ENCODE assay signal across 10 cellular contexts in genomic region chr10:71694567-71694968, GRCh38. TPM values are rescaled to one million over a fixed set of nuclear protein-coding genes. Genes with fewer than 3 reads are reported as not detected.
DNase-seq lines count a peak whose midpoint lies in the region; ATAC-seq and TF ChIP-seq lines count a peak whose summit lies in the region.
"Had no signal": no experiment of that assay in that cellular context is flagged by ENCODE, and none has a peak within 500 bp of the region (broad histone marks: within the 10 kb centered on the region; RNA-seq: fewer than 3 reads in every experiment).

No MANE protein-coding gene starts in this region.

- peaks cover 8% of the 10 kb centered on the region for H3K4me1 ChIP-seq in vagina

- H3K4me3 Mint-ChIP-seq in stimulated activated naive B cell treated with anti-CD40 and anti-IgM and Interleukin-4, amounts not matched to agents 10 μg/mL and 1 μg/mL and 100 μg/mL, for 72 hours, result peak overlapping the region in 1 of 2 donors; percentile 11
- H3K4me3 Mint-ChIP-seq in type B pancreatic cell, result no peak overlapping the region

- no peaks in the 10 kb centered on the region for H3K36me3 ChIP-seq in vagina

- no peak overlapping the region for H3K27ac Mint-ChIP-seq in stimulated activated naive B cell treated with anti-CD40 and anti-IgM and Interleukin-4, amounts not matched to agents 10 μg/mL and 1 μg/mL and 100 μg/mL, for 72 hours
- H3K27ac Mint-ChIP-seq in type B pancreatic cell, result no peak overlapping the region

- intact Hi-C loops in vagina (cut with DNase I), result loop anchor here (10.0 kb wide), 1 partner anchor 300 kb away; the partner anchor contains the start of gene CDH23

- no peaks in the 10 kb centered on the region for H3K27me3 ChIP-seq in vagina

- DNase-seq in NB4 (ENCODE audit: low read depth), result peak; percentile 97
- peak in 4 of 61 donors; percentile 14 to 30 (median 23) for DNase-seq in caudate nucleus (lab: John Stamatoyannopoulos, UW)
- peak; percentile 85 for DNase-seq in stimulated activated naive B cell treated with anti-CD40 and anti-IgM and Interleukin-4, amounts not matched to agents 10 μg/mL and 1 μg/mL and 100 μg/mL, for 72 hours
- no peak for DNase-seq in epidermal melanocyte (ENCODE audit: insufficient read length, low spot score)
- DNase-seq in type B pancreatic cell (ENCODE audit: extremely low spot score, unreplicated experiment), result no peak
- no peak for DNase-seq in vagina (ENCODE audit: extremely low spot score in 2 of 2)
- DNase-seq: IMR-90 had no signal

- peaks cover 32 to 53% of the 10 kb centered on the region in 2 donors for H3K4me1 Mint-ChIP-seq in stimulated activated naive B cell treated with anti-CD40 and anti-IgM and Interleukin-4, amounts not matched to agents 10 μg/mL and 1 μg/mL and 100 μg/mL, for 72 hours
- H3K4me1 Mint-ChIP-seq in type B pancreatic cell (ENCODE audit: unreplicated experiment), result peaks cover 6% of the 10 kb centered on the region

- TF ChIP-seq CTCF in NB4 (IDR thresholded peaks at IDR 0.05; ENCODE audit: low read depth, low read length), result no peak
- TF ChIP-seq CTCF in type B pancreatic cell (conservative IDR thresholded peaks at IDR 0.05), result no peak
- no peak for TF ChIP-seq CTCF in vagina (IDR thresholded peaks at IDR 0.05)

- peak; percentile 87 for ATAC-seq in GM18868 (IDR thresholded peaks at IDR 0.05; ENCODE audit: unreplicated experiment)
- peak; percentile 86 for ATAC-seq in HG02759 (IDR thresholded peaks at IDR 0.05; ENCODE audit: unreplicated experiment)
- ATAC-seq in stimulated activated naive B cell treated with anti-CD40 and anti-IgM and Interleukin-4, amounts not matched to agents 10 μg/mL and 1 μg/mL and 100 μg/mL, for 72 hours (replicated peaks), result peak; percentile 93 to 96

- TF ChIP-seq POLR2A in NB4 (IDR thresholded peaks at IDR 0.05; ENCODE audit: extremely low read depth, insufficient read length), result no peak
- no peak for TF ChIP-seq POLR2A in vagina (IDR thresholded peaks at IDR 0.05)

- no peaks in the 10 kb centered on the region for H3K9me3 ChIP-seq in vagina
- H3K9me3 ChIP-seq: psoas muscle had no signal

- H3K4me3 ChIP-seq in NB4 (ENCODE audit: low read depth, low read length), result no peak overlapping the region
- no peak overlapping the region for H3K4me3 ChIP-seq in vagina
- H3K4me3 ChIP-seq: psoas muscle had no signal

- no peaks in the 10 kb centered on the region for H3K36me3 Mint-ChIP-seq in stimulated activated naive B cell treated with anti-CD40 and anti-IgM and Interleukin-4, amounts not matched to agents 10 μg/mL and 1 μg/mL and 100 μg/mL, for 72 hours
- H3K36me3 Mint-ChIP-seq in type B pancreatic cell, result no peaks in the 10 kb centered on the region

- H3K27ac ChIP-seq in caudate nucleus (ENCODE audit: low read depth, low read length), result peak overlapping the region; percentile 53
- H3K27ac ChIP-seq in vagina, result no peak overlapping the region

- H3K27me3 Mint-ChIP-seq in stimulated activated naive B cell treated with anti-CD40 and anti-IgM and Interleukin-4, amounts not matched to agents 10 μg/mL and 1 μg/mL and 100 μg/mL, for 72 hours, result no peaks in the 10 kb centered on the region
- H3K27me3 Mint-ChIP-seq in type B pancreatic cell, result no peaks in the 10 kb centered on the region

- peaks cover 0 to 4% of the 10 kb centered on the region in 2 donors for H3K9me3 Mint-ChIP-seq in stimulated activated naive B cell treated with anti-CD40 and anti-IgM and Interleukin-4, amounts not matched to agents 10 μg/mL and 1 μg/mL and 100 μg/mL, for 72 hours
- H3K9me3 Mint-ChIP-seq in type B pancreatic cell, result no peaks in the 10 kb centered on the region

RNA-seq across cellular contexts. Expression of gene C10orf105, which starts 25.0 kb away (rescaled TPM):
- total RNA-seq in type B pancreatic cell (ENCODE audit: low replicate concordance), result 0.31 TPM in 1 of 2 replicates, not detected in the other
- total RNA-seq in vagina, result 0.49 TPM
- total RNA-seq: psoas muscle had no signal

Comparison
In these comparisons a context has a peak if more than half of its experiments do, and no peak if none do; other contexts are left out.
1. DNase-seq: peak in NB4 (single experiment) and stimulated activated naive B cell treated with anti-CD40 and anti-IgM and Interleukin-4, amounts not matched to agents 10 μg/mL and 1 μg/mL and 100 μg/mL, for 72 hours (single experiment); none in epidermal melanocyte (single experiment), type B pancreatic cell (single experiment) and vagina (0 of 2).
2. Peak in every context shown above with its lines, with median percentiles within 50 percentile points of each other: ATAC-seq.